In the genomic region with DNA sequence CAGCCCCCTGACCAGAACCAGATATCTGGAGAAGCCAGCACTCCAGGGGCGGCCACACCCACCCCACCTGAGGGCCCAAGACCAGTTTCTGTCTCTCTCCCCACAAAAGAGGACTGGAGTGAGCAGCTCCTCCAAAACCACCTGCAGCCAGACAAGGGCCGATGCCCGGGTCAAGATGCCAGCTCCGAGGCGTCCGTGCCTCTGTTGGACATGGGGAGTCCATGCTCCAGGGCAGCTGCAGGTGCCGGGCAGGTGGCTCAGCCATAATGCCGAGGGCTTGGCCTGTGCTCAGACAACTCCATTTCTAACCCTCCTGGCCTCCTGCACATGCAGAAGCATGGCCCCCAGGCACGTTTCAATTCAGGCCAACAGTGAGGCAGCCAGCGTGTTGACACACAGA, we compare ENCODE assay signal across 14 cellular contexts.
DNase-seq lines count a peak whose midpoint lies in the region; ATAC-seq and TF ChIP-seq lines count a peak whose summit lies in the region.
"Had no signal": no experiment of that assay in that cellular context is flagged by ENCODE, and none has a peak within 500 bp of the region (broad histone marks: within the 10 kb centered on the region; RNA-seq: fewer than 3 reads in every experiment).

No MANE protein-coding gene starts in this region.

- H4K20me1 ChIP-seq in BLaER1 treated with 17β-estradiol and CSF1 and Interleukin-3, amounts not matched to agents 10 nM and 100 nM, result peaks cover 96 to 100% (median 99%) of the 10 kb centered on the region in 11 experiments; a peak in 21 of 22 replicates

- no peak overlapping the region for H2BK120ac ChIP-seq in neuronal stem cell (ENCODE audit: low read depth, low read length)

- H3K4ac ChIP-seq in neuronal stem cell (ENCODE audit: low read length), result no peak overlapping the region

- no peak overlapping the region for H4K91ac ChIP-seq in neuronal stem cell (ENCODE audit: low read depth, low read length, poor library complexity)

- H2BK5ac ChIP-seq in neuronal stem cell (ENCODE audit: low read length), result no peak overlapping the region

- peak overlapping the region in 8 of 11 experiments; percentile 21 to 92 (median 64); a peak in 15 of 22 replicates for H3K4me2 ChIP-seq in BLaER1 treated with 17β-estradiol and CSF1 and Interleukin-3, amounts not matched to agents 10 nM and 100 nM
- no peak overlapping the region for H3K4me2 ChIP-seq in neuronal stem cell (ENCODE audit: insufficient read depth, low read length, poor library complexity, severe bottlenecking)

- H3K27me3 ChIP-seq in left ventricle myocardium inferior (ENCODE audit: low read depth), result no peaks in the 10 kb centered on the region
- H3K27me3 ChIP-seq in BLaER1 treated with 17β-estradiol and CSF1 and Interleukin-3, amounts not matched to agents 10 nM and 100 nM, result peaks cover 0 to 86% (median 5%) of the 10 kb centered on the region in 11 experiments; a peak in 10 of 22 replicates
- H3K27me3 ChIP-seq in neuronal stem cell (ENCODE audit: control insufficient read depth in 3 of 3, insufficient read depth in 3 of 3, low read depth in 1 of 3, low read length in 3 of 3), result no peaks in the 10 kb centered on the region

- no peaks in the 10 kb centered on the region for H3K36me3 ChIP-seq in left ventricle myocardium inferior
- peaks cover 0 to 28% (median 7%) of the 10 kb centered on the region in 11 experiments; a peak in 9 of 22 replicates for H3K36me3 ChIP-seq in BLaER1 treated with 17β-estradiol and CSF1 and Interleukin-3, amounts not matched to agents 10 nM and 100 nM
- H3K36me3 ChIP-seq in neuronal stem cell (replicated peaks in 1 of 2; ENCODE audit: control insufficient read depth in 2 of 2, insufficient read depth in 2 of 2, low read length in 2 of 2), result no peaks in the 10 kb centered on the region

- H3K4me1 ChIP-seq in left ventricle myocardium inferior (peaks cover 8% of the 10 kb centered on the region), neuronal stem cell (ENCODE audit: control insufficient read depth in 2 of 2, insufficient read depth in 1 of 2, low read depth in 1 of 2, low read length in 2 of 2) (peaks cover 15 to 16% of the 10 kb centered on the region in 2 donors)
- peaks cover 26 to 100% (median 97%) of the 10 kb centered on the region in 10 experiments for H3K4me1 ChIP-seq in BLaER1 treated with 17β-estradiol and CSF1 and Interleukin-3, amounts not matched to agents 10 nM and 100 nM

- TF ChIP-seq CTCF in left ventricle myocardium inferior (IDR thresholded peaks at IDR 0.05; ENCODE audit: borderline replicate concordance), result no peak

- no CpG with 5 or more reads among the region's 10 CpGs for WGBS in neuronal stem cell (ENCODE audit: extremely low coverage in 2 of 2, insufficient read length in 2 of 2, insufficient replicate concordance in 1 of 2), 2 donors

- H3K4me3 ChIP-seq in left ventricle myocardium inferior (no peak overlapping the region), neuronal stem cell (ENCODE audit: low read length in 2 of 2) (peak overlapping the region in 1 of 2 donors; percentile 19)
- no peak overlapping the region for H3K4me3 ChIP-seq in BLaER1 treated with 17β-estradiol and CSF1 and Interleukin-3, amounts not matched to agents 10 nM and 100 nM
- H3K4me3 ChIP-seq: GM23248 had no signal

- intact Hi-C loops in Right ventricle myocardium inferior (cut with DNase I), result no loop called here
- intact Hi-C loops in left ventricle myocardium inferior (cut with micrococcal nuclease), result no loop called here

- DNase-seq in Right ventricle myocardium inferior (ENCODE audit: missing footprints) (peak; percentile 56), left ventricle myocardium inferior (no peak), neuronal stem cell (ENCODE audit: low spot score) (no peak), DMS153 treated with DMSO at 0.1 percent for 48 hours (lab: John Stamatoyannopoulos, UW; ENCODE audit: unreplicated experiment) (no peak)
- DNase-seq: CD4-positive, alpha-beta T cell; CD8-positive, alpha-beta memory T cell; DMS 273 treated with DMSO at 0.1 percent for 48 hours; DMS53; DMS79 treated with DMSO at 0.1 percent for 48 hours; GF-D8; GM23248; HCEC 1CT had no signal

- H2AFZ ChIP-seq in neuronal stem cell (ENCODE audit: low read length), result no peak overlapping the region
- H2AFZ ChIP-seq: GM23248 had no signal

- H2BK15ac ChIP-seq in neuronal stem cell (ENCODE audit: low read length), result no peak overlapping the region

- no peak overlapping the region for H3K9ac ChIP-seq in BLaER1 treated with 17β-estradiol and CSF1 and Interleukin-3, amounts not matched to agents 10 nM and 100 nM
- H3K9ac ChIP-seq in neuronal stem cell (ENCODE audit: low read depth, low read length, poor library complexity), result peak overlapping the region; percentile 21
- H3K9ac ChIP-seq: GM23248 had no signal

- ATAC-seq in Right ventricle myocardium inferior (no peak), GM21825 (IDR thresholded peaks at IDR 0.05; ENCODE audit: unreplicated experiment) (no peak)

- H3K27ac ChIP-seq in left ventricle myocardium inferior (replicated peaks) (no peak overlapping the region), neuronal stem cell (replicated peaks; ENCODE audit: low read length) (no peak overlapping the region)
- H3K27ac ChIP-seq in BLaER1 treated with 17β-estradiol and CSF1 and Interleukin-3, amounts not matched to agents 10 nM and 100 nM, result no peak overlapping the region
- H3K27ac ChIP-seq: GM23248 had no signal

- H2BK12ac ChIP-seq in neuronal stem cell (ENCODE audit: low read length), result no peak overlapping the region

- H3K79me1 ChIP-seq in neuronal stem cell (ENCODE audit: low read depth, low read length), result peaks cover 10% of the 10 kb centered on the region

- peak overlapping the region; percentile 84 for H2AK5ac ChIP-seq in neuronal stem cell (ENCODE audit: low read depth, low read length)

- H4K8ac ChIP-seq in neuronal stem cell (ENCODE audit: low read depth, low read length), result no peak overlapping the region

- H3K23ac ChIP-seq in neuronal stem cell (ENCODE audit: low read depth, low read length, poor library complexity), result no peak overlapping the region

- H3K14ac ChIP-seq in neuronal stem cell (ENCODE audit: low read length), result no peak overlapping the region

- peak overlapping the region; percentile 64 for H3K18ac ChIP-seq in neuronal stem cell (ENCODE audit: low read length)

- H3K9me3 ChIP-seq in left ventricle myocardium inferior (replicated peaks) (no peaks in the 10 kb centered on the region), neuronal stem cell (replicated peaks in 1 of 2; ENCODE audit: control insufficient read depth in 2 of 2, insufficient read depth in 1 of 2, low read depth in 1 of 2, low read length in 2 of 2) (no peaks in the 10 kb centered on the region)
- no peaks in the 10 kb centered on the region for H3K9me3 ChIP-seq in BLaER1 treated with 17β-estradiol and CSF1 and Interleukin-3, amounts not matched to agents 10 nM and 100 nM (replicated peaks in 1 of 11)
